ENCODE assay signal across 1 cellular context in genomic region chr18:48084041-48084757, GRCh38.
TF ChIP-seq lines count a peak whose summit lies in the region.

No MANE protein-coding gene starts in this region.

TF ChIP-seq in HepG2, 621 proteins besides CTCF, POLR2A, EP300 and RAD21 (continued from another document):
- TF ChIP-seq HNF4A (CRISPR knock-in tag; IDR thresholded peaks at IDR 0.05), result peak; percentile 32; the same call in 1 of the 2 replicates
